In genomic region chr20:44472283-44472682, GRCh38 we compare ENCODE assay signal across 5 cellular contexts. TPM values are rescaled to one million over a fixed set of nuclear protein-coding genes. Genes with fewer than 3 reads are reported as not detected.
A peak's percentile ranks its signal among the peaks of the same experiment; 100 is the strongest.
DNase-seq lines count a peak whose midpoint lies in the region; ATAC-seq, FAIRE-seq and TF ChIP-seq lines count a peak whose summit lies in the region.
"Not testable (repeated sequence)": the region's sequence is repeated elsewhere in the genome, so short reads cannot be mapped to it uniquely, and the experiment has no call there.

No MANE protein-coding gene starts in this region.

- H3K9me3 Mint-ChIP-seq in CD4-positive, alpha-beta T cell; neural progenitor cell: not testable (repeated sequence)

- H3K4me3 Mint-ChIP-seq in CD4-positive, alpha-beta T cell: peak overlapping the region; percentile 15
- H3K4me3 Mint-ChIP-seq in neural progenitor cell: not testable (repeated sequence)

- not testable (repeated sequence) for H3K36me3 ChIP-seq in adipocyte (ENCODE audit: control insufficient read depth, insufficient read depth, low read length, severe bottlenecking); HepG2 (replicated peaks in 1 of 2; ENCODE audit: control insufficient read depth in 1 of 2, insufficient read depth in 2 of 2, low read length in 2 of 2); right lobe of liver; neural progenitor cell

- H3F3A ChIP-seq in neural progenitor cell (ENCODE audit: low read depth): not testable (repeated sequence)

- H3K9ac ChIP-seq in adipocyte (ENCODE audit: low read length): peak overlapping the region; percentile 2
- not testable (repeated sequence) for H3K9ac ChIP-seq in HepG2 (ENCODE audit: insufficient read depth, low read depth, low read length); neural progenitor cell

- H3K27me3 ChIP-seq in CD4-positive, alpha-beta T cell (ENCODE audit: control insufficient read depth, insufficient read depth, low read length); adipocyte (replicated peaks; ENCODE audit: control insufficient read depth, insufficient read depth, low read length); HepG2 (ENCODE audit: control insufficient read depth in 1 of 2, insufficient read depth in 2 of 2, low read length in 2 of 2); right lobe of liver; neural progenitor cell: not testable (repeated sequence)

- not testable (repeated sequence) for BruUV-seq in HepG2 (replicated peaks; lab: Mats Ljungman, UMichigan)

- not testable (repeated sequence) for DNase-seq in CD4-positive, alpha-beta T cell; adipocyte (ENCODE audit: low read depth); HepG2 (ENCODE audit: low spot score); right lobe of liver; neural progenitor cell (ENCODE audit: low spot score)

- in situ Hi-C loops in HepG2 (cut with HindIII; ENCODE audit: extremely low pct_ligation_motif_present, low pct_unique_long_range_greater_than_20kb): loop anchor here (5.0 to 10.0 kb wide), 3 partner anchors 160 to 357 kb away; partner anchors contain the start of gene FITM2

- H4K20me1 ChIP-seq in HepG2 (ENCODE audit: insufficient read depth, low read length); neural progenitor cell (ENCODE audit: low read depth): not testable (repeated sequence)

- intact Hi-C loops in CD4-positive, alpha-beta T cell (cut with DNase I, micrococcal nuclease): loop anchor here in 1 of 2 experiments (10.0 kb wide), 3 partner anchors 263 to 493 kb away; partner anchors contain the start of genes STK4, TOMM34 and YWHAB
- intact Hi-C loops in HepG2 (cut with micrococcal nuclease; ENCODE audit: unreplicated experiment); right lobe of liver (cut with DNase I): not testable (repeated sequence)

- TF ChIP-seq RAD21 in HepG2 (CRISPR knock-in tag; IDR thresholded peaks at IDR 0.05): not testable (repeated sequence)

- peaks cover 51% of the 10 kb centered on the region for H3K4me1 ChIP-seq in adipocyte (ENCODE audit: control insufficient read depth, insufficient read depth, low read length)
- peaks cover 58% of the 10 kb centered on the region for H3K4me1 ChIP-seq in HepG2 (ENCODE audit: insufficient read depth, low read length)
- H3K4me1 ChIP-seq in right lobe of liver: peaks cover 0 to 51% (median 21%) of the 10 kb centered on the region in 4 donors
- not testable (repeated sequence) for H3K4me1 ChIP-seq in neural progenitor cell

- peaks cover 25% of the 10 kb centered on the region for H3K4me1 Mint-ChIP-seq in CD4-positive, alpha-beta T cell (ENCODE audit: low read depth)
- peaks cover 13% of the 10 kb centered on the region for H3K4me1 Mint-ChIP-seq in neural progenitor cell

- not testable (repeated sequence) for H3K27ac Mint-ChIP-seq in CD4-positive, alpha-beta T cell
- peak overlapping the region; percentile 61 for H3K27ac Mint-ChIP-seq in neural progenitor cell

- H3K27ac ChIP-seq in CD4-positive, alpha-beta T cell (ENCODE audit: low read depth, low read length); HepG2 (ENCODE audit: extremely low read length, insufficient read depth, low read length); neural progenitor cell: not testable (repeated sequence)
- peak overlapping the region in 2 of 3 donors; percentile 88 to 94 for H3K27ac ChIP-seq in right lobe of liver

- CTCF ChIA-PET in CD4-positive, alpha-beta T cell (lab: Charles Lee): not testable (repeated sequence)
- CTCF ChIA-PET in HepG2 (lab: Yijun Ruan, JAX; ENCODE audit: low intra/inter-chr PET ratio, low total read pairs): interaction anchor here (0.7 to 3.0 kb wide), 6 partner anchors 84 to 395 kb away, joined by 3 to 30 read pairs (median 12); no protein-coding TSS in a partner anchor

- not testable (repeated sequence) for TF ChIP-seq POLR2A in HepG2 (IDR thresholded peaks at IDR 0.05; ENCODE audit: insufficient read depth in 1 of 2, low read depth in 2 of 2, low read length in 2 of 2); right lobe of liver (IDR thresholded peaks at IDR 0.05)

- POLR2A ChIA-PET in CD4-positive, alpha-beta T cell (lab: Charles Lee): not testable (repeated sequence)
- POLR2A ChIA-PET in HepG2 (lab: Yijun Ruan, JAX): interaction anchor here (0.8 to 2.6 kb wide), 6 partner anchors 37 to 261 kb away, joined by 3 to 14 read pairs (median 3); no protein-coding TSS in a partner anchor

- WGBS in HepG2 (ENCODE audit: low lambda C conversion rate): 32% methylated on average over 9 of the region's 9 CpGs
- WGBS in right lobe of liver (ENCODE audit: insufficient coverage, low coverage, low lambda C conversion rate, missing lambda C conversion rate): 58% methylated on average over 8 of the region's 9 CpGs

- peak overlapping the region; percentile 48 for H3K4me2 ChIP-seq in HepG2 (ENCODE audit: low read depth, low read length)
- H3K4me2 ChIP-seq in neural progenitor cell: not testable (repeated sequence)

- FAIRE-seq in HepG2 (lab: Jason Lieb, UNC): not testable (repeated sequence)

- H3K79me2 ChIP-seq in HepG2 (ENCODE audit: insufficient read depth, low read length) (peaks cover 12% of the 10 kb centered on the region), neural progenitor cell (ENCODE audit: low read depth) (peaks cover 14% of the 10 kb centered on the region)

- not testable (repeated sequence) for TF ChIP-seq CTCF in CD4-positive, alpha-beta T cell (IDR thresholded peaks at IDR 0.05); HepG2 (CRISPR knock-in tag; IDR thresholded peaks at IDR 0.05); right lobe of liver (IDR thresholded peaks at IDR 0.05); neural progenitor cell (IDR thresholded peaks at IDR 0.05)

- not testable (repeated sequence) for H2AFZ ChIP-seq in HepG2 (ENCODE audit: low read length); neural progenitor cell (replicated peaks)

- H3K27me3 Mint-ChIP-seq in CD4-positive, alpha-beta T cell; neural progenitor cell (ENCODE audit: insufficient read depth, low read depth): not testable (repeated sequence)

- not testable (repeated sequence) for H3K36me3 Mint-ChIP-seq in CD4-positive, alpha-beta T cell (ENCODE audit: low read depth); neural progenitor cell

- ATAC-seq in CD4-positive, alpha-beta T cell (ENCODE audit: poor library complexity); HepG2; right lobe of liver: not testable (repeated sequence)

- not testable (repeated sequence) for TF ChIP-seq EP300 in HepG2 (IDR thresholded peaks at IDR 0.05; ENCODE audit: low read depth in 2 of 2, low read length in 2 of 2); HepG2 (CRISPR knock-in tag; IDR thresholded peaks at IDR 0.05; ENCODE audit: borderline replicate concordance)

- H3K4me3 ChIP-seq in adipocyte (ENCODE audit: low read length); HepG2 (replicated peaks in 1 of 3; ENCODE audit: insufficient read depth in 1 of 3, low read depth in 2 of 3, low read length in 3 of 3); right lobe of liver; neural progenitor cell: not testable (repeated sequence)

- not testable (repeated sequence) for H3K9me3 ChIP-seq in CD4-positive, alpha-beta T cell (ENCODE audit: control insufficient read depth, low read length); adipocyte (ENCODE audit: control insufficient read depth, low read length); HepG2 (ENCODE audit: low read length); right lobe of liver; neural progenitor cell (ENCODE audit: low read depth)

RNA-seq across cellular contexts. Expression of gene TTPAL, which starts 3.4 kb away (rescaled TPM):
- 1 to 10 TPM; 9.0 to 9.9 TPM for total RNA-seq in CD4-positive, alpha-beta T cell
- total RNA-seq in HepG2 (2016; rRNA removed; fragmentation: Illumina TruSeq; extraction: Trizol) (18.8 and 25.0 TPM in 2 replicates), right lobe of liver (100 to 1,000 TPM in 1 of 6 experiments, 10 to 100 TPM in 5; 18.0 to 102 (median 28.7) TPM), neural progenitor cell (ENCODE audit: low replicate concordance) (7.8 and 9.8 TPM in 2 replicates)
- total RNA-seq in HepG2 (2016; cell fraction: cytosol; rRNA removed; fragmentation: Illumina TruSeq; extraction: Trizol; ENCODE audit: low read depth): 5.5 and 6.4 TPM in 2 replicates
- total RNA-seq in HepG2 (2016; cell fraction: insoluble cytoplasmic fraction; rRNA removed; fragmentation: Illumina TruSeq; extraction: Trizol): 18.9 and 20.5 TPM in 2 replicates
- total RNA-seq in HepG2 (2016; cell fraction: membrane; rRNA removed; fragmentation: Illumina TruSeq; extraction: Trizol): 9.4 and 11.1 TPM in 2 replicates
- total RNA-seq in HepG2 (2016; cell fraction: nucleus; rRNA removed; fragmentation: Illumina TruSeq; extraction: Trizol): 12.8 and 13.9 TPM in 2 replicates
- 4.3 and 6.5 TPM in 2 replicates for polyA plus RNA-seq in HepG2 (2011; rRNA removed)
- polyA plus RNA-seq in HepG2 (2011; cell fraction: cytosol; rRNA removed): 2.9 and 4.0 TPM in 2 replicates
- 7.3 and 9.9 TPM in 2 replicates for polyA plus RNA-seq in HepG2 (2011; cell fraction: nucleus; rRNA removed)
- 6.4 and 9.2 TPM in 2 replicates for polyA plus RNA-seq in HepG2 (2012)
- 0.79 and 1.3 TPM in 2 replicates for polyA plus RNA-seq in HepG2 (2016; cell fraction: cytosol; fragmentation: Illumina TruSeq; extraction: Trizol; ENCODE audit: low read depth)
- 16.0 and 18.5 TPM in 2 replicates for polyA plus RNA-seq in HepG2 (2016; cell fraction: insoluble cytoplasmic fraction; fragmentation: Illumina TruSeq; extraction: Trizol; ENCODE audit: low read depth)
- 3.7 and 4.2 TPM in 2 replicates for polyA plus RNA-seq in HepG2 (2016; cell fraction: membrane; fragmentation: Illumina TruSeq; extraction: Trizol; ENCODE audit: low read depth)
- 19.0 and 22.5 TPM in 2 replicates for polyA plus RNA-seq in HepG2 (2016; cell fraction: nucleus; fragmentation: Illumina TruSeq; extraction: Trizol; ENCODE audit: insufficient read depth, low read depth)
- 13.1 and 21.0 TPM in 2 replicates for polyA minus RNA-seq in HepG2 (2011; rRNA and poly(A)+ RNA removed; ENCODE audit: low replicate concordance)
- 5.7 and 6.9 TPM in 2 replicates for polyA minus RNA-seq in HepG2 (2011; cell fraction: cytosol; rRNA and poly(A)+ RNA removed)
- 6.1 and 6.7 TPM in 2 replicates for polyA minus RNA-seq in HepG2 (2011; cell fraction: nucleus; rRNA and poly(A)+ RNA removed)

RNA-seq across cellular contexts. Expression of gene SERINC3, which starts 49.6 kb away (rescaled TPM):
- 10 to 100 TPM; 39.5 to 40.2 TPM for total RNA-seq in CD4-positive, alpha-beta T cell
- total RNA-seq in HepG2 (2016; rRNA removed; fragmentation: Illumina TruSeq; extraction: Trizol) (53.5 and 82.0 TPM in 2 replicates), right lobe of liver (10 to 100 TPM; 42.2 to 77.5 (median 58.5) TPM), neural progenitor cell (ENCODE audit: low replicate concordance) (32.9 and 38.8 TPM in 2 replicates)
- 18.2 and 23.6 TPM in 2 replicates for total RNA-seq in HepG2 (2016; cell fraction: cytosol; rRNA removed; fragmentation: Illumina TruSeq; extraction: Trizol; ENCODE audit: low read depth)
- 60.4 and 86.2 TPM in 2 replicates for total RNA-seq in HepG2 (2016; cell fraction: insoluble cytoplasmic fraction; rRNA removed; fragmentation: Illumina TruSeq; extraction: Trizol)
- 40.1 and 41.9 TPM in 2 replicates for total RNA-seq in HepG2 (2016; cell fraction: membrane; rRNA removed; fragmentation: Illumina TruSeq; extraction: Trizol)
- total RNA-seq in HepG2 (2016; cell fraction: nucleus; rRNA removed; fragmentation: Illumina TruSeq; extraction: Trizol): 61.2 and 69.4 TPM in 2 replicates
- 208 and 226 TPM in 2 replicates for polyA plus RNA-seq in HepG2 (2011; rRNA removed)
- polyA plus RNA-seq in HepG2 (2011; cell fraction: cytosol; rRNA removed): 233 and 277 TPM in 2 replicates
- 99.3 and 112 TPM in 2 replicates for polyA plus RNA-seq in HepG2 (2011; cell fraction: nucleus; rRNA removed)
- polyA plus RNA-seq in HepG2 (2012): 113 and 127 TPM in 2 replicates
- polyA plus RNA-seq in HepG2 (2016; cell fraction: cytosol; fragmentation: Illumina TruSeq; extraction: Trizol; ENCODE audit: low read depth): 14.1 and 17.6 TPM in 2 replicates
- 45.2 and 48.0 TPM in 2 replicates for polyA plus RNA-seq in HepG2 (2016; cell fraction: insoluble cytoplasmic fraction; fragmentation: Illumina TruSeq; extraction: Trizol; ENCODE audit: low read depth)
- polyA plus RNA-seq in HepG2 (2016; cell fraction: membrane; fragmentation: Illumina TruSeq; extraction: Trizol; ENCODE audit: low read depth): 24.9 and 28.0 TPM in 2 replicates
- polyA plus RNA-seq in HepG2 (2016; cell fraction: nucleus; fragmentation: Illumina TruSeq; extraction: Trizol; ENCODE audit: insufficient read depth, low read depth): 80.9 and 84.6 TPM in 2 replicates
- 441 and 695 TPM in 2 replicates for polyA minus RNA-seq in HepG2 (2011; rRNA and poly(A)+ RNA removed; ENCODE audit: low replicate concordance)
- 196 and 254 TPM in 2 replicates for polyA minus RNA-seq in HepG2 (2011; cell fraction: cytosol; rRNA and poly(A)+ RNA removed)
- polyA minus RNA-seq in HepG2 (2011; cell fraction: nucleus; rRNA and poly(A)+ RNA removed): 98.0 and 139 TPM in 2 replicates
